ENCODE assay signal across 23 cellular contexts in the genomic region with DNA sequence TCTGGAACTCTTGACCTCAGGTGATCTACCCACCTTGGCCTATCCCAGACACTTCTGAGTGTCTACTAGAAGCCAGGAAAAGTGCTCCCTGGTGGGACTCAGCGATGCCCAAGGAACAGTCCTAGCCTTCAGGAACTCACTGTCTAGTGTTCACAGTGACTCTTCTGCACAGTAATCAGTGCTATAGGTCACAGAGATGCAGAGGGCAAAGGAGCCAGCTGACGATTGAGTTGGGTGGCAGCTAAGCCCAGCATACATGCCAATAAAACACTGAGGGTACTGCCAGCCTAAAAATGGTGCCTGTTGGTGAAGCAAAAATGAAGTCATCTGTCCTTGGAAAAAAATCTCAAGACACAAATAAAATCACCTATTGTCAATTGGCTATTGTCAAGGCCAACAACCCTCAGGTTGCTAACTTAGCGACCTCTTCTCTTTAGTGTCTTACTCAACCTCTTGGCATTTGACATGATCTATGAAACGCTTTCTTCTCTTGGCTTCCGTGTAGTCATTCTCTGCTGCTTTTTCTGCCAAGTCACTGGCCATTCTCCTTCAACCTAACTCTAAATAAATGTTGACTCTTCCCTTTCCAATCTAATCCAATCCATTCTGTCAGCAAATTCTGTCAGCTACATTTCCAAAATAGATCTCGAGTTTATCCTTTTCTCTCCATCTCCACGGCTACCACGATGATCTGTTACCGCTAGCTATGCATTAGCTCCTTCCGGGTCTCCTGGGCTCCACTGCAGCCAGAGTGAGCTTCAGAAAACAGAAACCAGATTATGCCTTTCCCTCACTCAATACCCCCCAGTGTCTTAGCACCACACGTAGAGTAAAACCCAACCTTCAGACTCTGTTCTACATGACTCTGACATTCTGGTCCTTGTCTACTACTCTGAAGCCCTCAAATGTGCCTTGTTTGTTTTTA.
DNase-seq lines count a peak whose midpoint lies in the region; ATAC-seq and TF ChIP-seq lines count a peak whose summit lies in the region.
"Had no signal": no experiment of that assay in that cellular context is flagged by ENCODE, and none has a peak within 500 bp of the region (broad histone marks: within the 10 kb centered on the region; RNA-seq: fewer than 3 reads in every experiment).

No MANE protein-coding gene starts in this region.

- 83% methylated on average over 11 of the region's 11 CpGs for WGBS in smooth muscle cell (ENCODE audit: low lambda C conversion rate)

- TF ChIP-seq CTCF in fibroblast of mammary gland (conservative IDR thresholded peaks at IDR 0.05; ENCODE audit: control insufficient read depth, insufficient read depth, low read depth, low read length) = no peak
- TF ChIP-seq CTCF in smooth muscle cell (IDR thresholded peaks at IDR 0.05; ENCODE audit: borderline replicate concordance, insufficient read depth, poor library complexity, severe bottlenecking) = no peak

- no peaks in the 10 kb centered on the region for H3K36me3 ChIP-seq in SJSA1
- H3K36me3 ChIP-seq in smooth muscle cell (ENCODE audit: low read depth) = no peaks in the 10 kb centered on the region
- H3K36me3 ChIP-seq: left ventricle myocardium inferior, upper lobe of left lung had no signal

- no peaks in the 10 kb centered on the region for H3K36me3 Mint-ChIP-seq in natural killer cell treated with Interleukin-12 subunit alpha and Interleukin-12 subunit beta and Interleukin-15 and Interleukin-18, amount 100 ng/mL, for 72 hours
- H3K36me3 Mint-ChIP-seq: natural killer cell; stimulated activated effector memory CD8-positive, alpha-beta T cell treated with anti-CD3 and anti-CD28 coated beads, Interleukin-12 subunit alpha, Interleukin-12 subunit beta, amount 100 ng/mL, for 72 hours had no signal

- H3K9me3 Mint-ChIP-seq in natural killer cell treated with Interleukin-12 subunit alpha and Interleukin-12 subunit beta and Interleukin-15 and Interleukin-18, amount 100 ng/mL, for 72 hours = no peaks in the 10 kb centered on the region
- H3K9me3 Mint-ChIP-seq: activated naive CD8-positive, alpha-beta T cell treated with anti-CD3 and anti-CD28 coated beads, Interleukin-2, amount 50 U/mL, for 24 hours; natural killer cell; stimulated activated effector memory CD8-positive, alpha-beta T cell treated with anti-CD3 and anti-CD28 coated beads, Interleukin-12 subunit alpha, Interleukin-12 subunit beta, amount 100 ng/mL, for 72 hours had no signal

- H3K4me3 ChIP-seq in SJSA1 = no peak overlapping the region
- H3K4me3 ChIP-seq in fibroblast of mammary gland (ENCODE audit: control insufficient read depth, low read depth, low read length) = no peak overlapping the region
- no peak overlapping the region for H3K4me3 ChIP-seq in smooth muscle cell
- H3K4me3 ChIP-seq: coronary artery, left ventricle myocardium inferior, upper lobe of left lung had no signal

- H3F3A ChIP-seq in smooth muscle cell (ENCODE audit: low read depth) = peaks cover 15% of the 10 kb centered on the region

- DNase-seq in NCI-H2029 (lab: John Stamatoyannopoulos, UW) = peak; percentile 10
- no peak for DNase-seq in NCI-H2029 treated with DMSO at 0.1 percent for 48 hours (lab: John Stamatoyannopoulos, UW)
- DNase-seq in SJSA1 (ENCODE audit: low read depth in 1 of 2, low spot score in 2 of 2) = peak in 1 of 2 experiments; percentile 44
- DNase-seq in fibroblast of mammary gland (ENCODE audit: low read depth) = peak; percentile 83
- DNase-seq in smooth muscle cell (lab: John Stamatoyannopoulos, UW; ENCODE audit: unreplicated experiment) = no peak
- no peak for DNase-seq in T-helper 9 cell
- no peak for DNase-seq in natural killer cell treated with Interleukin-12 subunit alpha and Interleukin-12 subunit beta and Interleukin-15 and Interleukin-18, amount 100 ng/mL, for 72 hours (ENCODE audit: low spot score)
- DNase-seq: activated CD4-positive, alpha-beta T cell treated with anti-CD3 and anti-CD28 coated beads for 4 hours; activated naive CD8-positive, alpha-beta T cell treated with anti-CD3 and anti-CD28 coated beads, Interleukin-2, amount 50 U/mL, for 24 hours; activated T-cell treated with anti-CD3 and anti-CD28 coated beads, Interleukin-2, amount 50 U/mL, for 1 hour; left ventricle myocardium inferior; natural killer cell; NCI-H1436 treated with DMSO at 0.1 percent for 48 hours; NCI-H526 treated with DMSO at 0.1 percent for 48 hours; T-helper 2 cell; upper lobe of left lung had no signal

- H3K27me3 ChIP-seq in SJSA1 (replicated peaks) = no peaks in the 10 kb centered on the region
- H3K27me3 ChIP-seq in smooth muscle cell (ENCODE audit: low read depth) = no peaks in the 10 kb centered on the region
- H3K27me3 ChIP-seq: upper lobe of left lung had no signal

- no peak overlapping the region for H3K4me2 ChIP-seq in smooth muscle cell
- H3K4me2 ChIP-seq: KMS-11 had no signal

- no peaks in the 10 kb centered on the region for H3K9me3 ChIP-seq in SJSA1 (replicated peaks)
- no peaks in the 10 kb centered on the region for H3K9me3 ChIP-seq in smooth muscle cell (replicated peaks; ENCODE audit: low read depth)
- H3K9me3 ChIP-seq: left ventricle myocardium inferior, upper lobe of left lung had no signal

- no peak overlapping the region for H3K4me3 Mint-ChIP-seq in natural killer cell treated with Interleukin-12 subunit alpha and Interleukin-12 subunit beta and Interleukin-15 and Interleukin-18, amount 100 ng/mL, for 72 hours
- H3K4me3 Mint-ChIP-seq: activated naive CD8-positive, alpha-beta T cell treated with anti-CD3 and anti-CD28 coated beads, Interleukin-2, amount 50 U/mL, for 24 hours; natural killer cell; stimulated activated effector memory CD8-positive, alpha-beta T cell treated with anti-CD3 and anti-CD28 coated beads, Interleukin-12 subunit alpha, Interleukin-12 subunit beta, amount 100 ng/mL, for 72 hours had no signal

- H3K27ac ChIP-seq in SJSA1 = peak overlapping the region; percentile 63
- peak overlapping the region; percentile 76 for H3K27ac ChIP-seq in smooth muscle cell (ENCODE audit: low read depth)
- H3K27ac ChIP-seq: 22Rv1, coronary artery, KMS-11, left ventricle myocardium inferior, upper lobe of left lung had no signal

- H3K4me1 Mint-ChIP-seq in natural killer cell treated with Interleukin-12 subunit alpha and Interleukin-12 subunit beta and Interleukin-15 and Interleukin-18, amount 100 ng/mL, for 72 hours (ENCODE audit: low read depth in 2 of 2) = peaks cover 0 to 5% of the 10 kb centered on the region in 2 donors
- H3K4me1 Mint-ChIP-seq: stimulated activated effector memory CD8-positive, alpha-beta T cell treated with anti-CD3 and anti-CD28 coated beads, Interleukin-12 subunit alpha, Interleukin-12 subunit beta, amount 100 ng/mL, for 72 hours had no signal

- peaks cover 2% of the 10 kb centered on the region for H4K20me1 ChIP-seq in smooth muscle cell (ENCODE audit: low read depth)

- no peak overlapping the region for H3K27ac Mint-ChIP-seq in natural killer cell treated with Interleukin-12 subunit alpha and Interleukin-12 subunit beta and Interleukin-15 and Interleukin-18, amount 100 ng/mL, for 72 hours
- H3K27ac Mint-ChIP-seq: activated naive CD8-positive, alpha-beta T cell treated with anti-CD3 and anti-CD28 coated beads, Interleukin-2, amount 50 U/mL, for 24 hours; natural killer cell; stimulated activated effector memory CD8-positive, alpha-beta T cell treated with anti-CD3 and anti-CD28 coated beads, Interleukin-12 subunit alpha, Interleukin-12 subunit beta, amount 100 ng/mL, for 72 hours had no signal

- H2AFZ ChIP-seq in smooth muscle cell (ENCODE audit: low read depth) = no peak overlapping the region

- peaks cover 38% of the 10 kb centered on the region for H3K4me1 ChIP-seq in SJSA1 (replicated peaks)
- peaks cover 13% of the 10 kb centered on the region for H3K4me1 ChIP-seq in smooth muscle cell (ENCODE audit: low read depth)
- H3K4me1 ChIP-seq: upper lobe of left lung had no signal

- no peaks in the 10 kb centered on the region for H3K27me3 Mint-ChIP-seq in natural killer cell treated with Interleukin-12 subunit alpha and Interleukin-12 subunit beta and Interleukin-15 and Interleukin-18, amount 100 ng/mL, for 72 hours
- H3K27me3 Mint-ChIP-seq: activated naive CD8-positive, alpha-beta T cell treated with anti-CD3 and anti-CD28 coated beads, Interleukin-2, amount 50 U/mL, for 24 hours had no signal

- H3K9ac ChIP-seq in smooth muscle cell (ENCODE audit: low read depth) = no peak overlapping the region
- H3K9ac ChIP-seq: KMS-11 had no signal

- H3K79me2 ChIP-seq in smooth muscle cell (ENCODE audit: low read depth) = no peaks in the 10 kb centered on the region

- no peak for ATAC-seq in GM21515 (IDR thresholded peaks at IDR 0.05; ENCODE audit: unreplicated experiment)
- no peak for ATAC-seq in natural killer cell treated with Interleukin-12 subunit alpha and Interleukin-12 subunit beta and Interleukin-15 and Interleukin-18, amount 100 ng/mL, for 72 hours
- ATAC-seq: activated naive CD8-positive, alpha-beta T cell treated with anti-CD3 and anti-CD28 coated beads, Interleukin-2, amount 50 U/mL, for 24 hours; esophagus mucosa; natural killer cell; Panc1; stimulated activated effector memory CD8-positive, alpha-beta T cell treated with anti-CD3 and anti-CD28 coated beads, Interleukin-12 subunit alpha, Interleukin-12 subunit beta, amount 100 ng/mL, for 72 hours had no signal

Comparison
In these comparisons a context has a peak if more than half of its experiments do, and no peak if none do; other contexts are left out.
1. DNase-seq: peak in NCI-H2029 (single experiment) and fibroblast of mammary gland (single experiment); none in NCI-H2029 treated with DMSO at 0.1 percent for 48 hours (single experiment), smooth muscle cell (single experiment), T-helper 9 cell (single experiment) and natural killer cell treated with Interleukin-12 subunit alpha and Interleukin-12 subunit beta and Interleukin-15 and Interleukin-18, amount 100 ng/mL, for 72 hours (single experiment).